Comparison of ENCODE assay signal across 9 cellular contexts in genomic region chr6:159061805-159062563, GRCh38. TPM values are rescaled to one million over a fixed set of nuclear protein-coding genes. Genes with fewer than 3 reads are reported as not detected.
DNase-seq lines count a peak whose midpoint lies in the region; ATAC-seq and TF ChIP-seq lines count a peak whose summit lies in the region.
"Had no signal": no experiment of that assay in that cellular context is flagged by ENCODE, and none has a peak within 500 bp of the region (broad histone marks: within the 10 kb centered on the region; RNA-seq: fewer than 3 reads in every experiment).

No MANE protein-coding gene starts in this region.

- ATAC-seq in GM18861 (IDR thresholded peaks at IDR 0.05; ENCODE audit: unreplicated experiment) (peak; percentile 50), HG02981 (IDR thresholded peaks at IDR 0.05; ENCODE audit: unreplicated experiment) (peak; percentile 52), GM23338 (no peak), HG02884 (IDR thresholded peaks at IDR 0.05; ENCODE audit: unreplicated experiment) (no peak)
- ATAC-seq: K562 had no signal

- DNase-seq in T-helper 2 cell treated with Interferon-gamma antibody and Interleukin-4, amounts not matched to agents 5 μg/mL and 100 μg/mL, for 36 hours (ENCODE audit: low spot score) = no peak
- DNase-seq in GM23338 (ENCODE audit: low spot score) (no peak), Caco-2 (no peak), HFFc6 (no peak)

- H3K9me3 ChIP-seq in neutrophil = no peaks in the 10 kb centered on the region
- no peaks in the 10 kb centered on the region for H3K9me3 ChIP-seq in Caco-2

- peak overlapping the region; percentile 95 for H3K27ac Mint-ChIP-seq in T-helper 2 cell treated with Interferon-gamma antibody and Interleukin-4, amounts not matched to agents 5 μg/mL and 100 μg/mL, for 36 hours
- no peak overlapping the region for H3K27ac Mint-ChIP-seq in GM23338
- H3K27ac Mint-ChIP-seq in Caco-2 (ENCODE audit: unreplicated experiment) = no peak overlapping the region
- no peak overlapping the region for H3K27ac Mint-ChIP-seq in HFFc6

- H3K36me3 Mint-ChIP-seq in T-helper 2 cell treated with Interferon-gamma antibody and Interleukin-4, amounts not matched to agents 5 μg/mL and 100 μg/mL, for 36 hours (ENCODE audit: low read depth) = peaks cover 5% of the 10 kb centered on the region
- no peaks in the 10 kb centered on the region for H3K36me3 Mint-ChIP-seq in GM23338 (ENCODE audit: low read depth)
- H3K36me3 Mint-ChIP-seq in Caco-2 (ENCODE audit: insufficient read depth, unreplicated experiment) = no peaks in the 10 kb centered on the region
- H3K36me3 Mint-ChIP-seq in HFFc6 (ENCODE audit: low read depth) = no peaks in the 10 kb centered on the region

- H3K79me2 ChIP-seq in GM23338 (replicated peaks; ENCODE audit: insufficient read depth) = no peaks in the 10 kb centered on the region

- H3K36me3 ChIP-seq in neutrophil (no peaks in the 10 kb centered on the region), GM23338 (ENCODE audit: insufficient read depth) (no peaks in the 10 kb centered on the region), Caco-2 (ENCODE audit: control insufficient read depth, insufficient read depth, low read length) (no peaks in the 10 kb centered on the region)

- H3K4me2 ChIP-seq in GM23338 = no peak overlapping the region

- TF ChIP-seq CTCF in neutrophil (IDR thresholded peaks at IDR 0.05) (no peak), GM23338 (conservative IDR thresholded peaks at IDR 0.05; ENCODE audit: low read depth in 2 of 2) (no peak), Caco-2 (IDR thresholded peaks at IDR 0.05; ENCODE audit: insufficient read depth in 1 of 2, low read depth in 1 of 2, low read length in 1 of 2, severe bottlenecking in 1 of 2, unreplicated experiment in 1 of 2) (no peak), HFFc6 (IDR thresholded peaks at IDR 0.05) (no peak)

- peaks cover 72% of the 10 kb centered on the region for H3K4me1 Mint-ChIP-seq in T-helper 2 cell treated with Interferon-gamma antibody and Interleukin-4, amounts not matched to agents 5 μg/mL and 100 μg/mL, for 36 hours (ENCODE audit: low read depth)
- H3K4me1 Mint-ChIP-seq in GM23338 = no peaks in the 10 kb centered on the region; the same call in 2 of the 3 replicates
- H3K4me1 Mint-ChIP-seq in Caco-2 (ENCODE audit: low read depth, unreplicated experiment) = no peaks in the 10 kb centered on the region
- no peaks in the 10 kb centered on the region for H3K4me1 Mint-ChIP-seq in HFFc6 (ENCODE audit: low read depth)

- CTCF ChIA-PET in Caco-2 (lab: Charles Lee) = no interaction called here

- H4K20me1 ChIP-seq in GM23338 (replicated peaks; ENCODE audit: insufficient read depth) = no peaks in the 10 kb centered on the region

- H3K9me2 ChIP-seq in GM23338 (ENCODE audit: insufficient read depth) = peaks cover 5% of the 10 kb centered on the region; the same call in 1 of the 2 replicates

- H3K27ac ChIP-seq in neutrophil = peak overlapping the region; percentile 98
- H3K27ac ChIP-seq in GM23338 (ENCODE audit: low read depth) = no peak overlapping the region

- no peaks in the 10 kb centered on the region for H3K27me3 ChIP-seq in neutrophil
- no peaks in the 10 kb centered on the region for H3K27me3 ChIP-seq in GM23338 (ENCODE audit: insufficient read depth)
- peaks cover 2% of the 10 kb centered on the region for H3K27me3 ChIP-seq in Caco-2 (replicated peaks; ENCODE audit: control insufficient read depth, insufficient read depth, low read length)

- BruUV-seq in Caco-2 (replicated peaks; lab: Mats Ljungman, UMichigan) = no TSS peak

- no peaks in the 10 kb centered on the region for H3F3A ChIP-seq in GM23338 (replicated peaks; ENCODE audit: low read depth)

- POLR2A ChIA-PET in Caco-2 (lab: Charles Lee) = no interaction called here

- peak overlapping the region; percentile 77 for H3K4me3 Mint-ChIP-seq in T-helper 2 cell treated with Interferon-gamma antibody and Interleukin-4, amounts not matched to agents 5 μg/mL and 100 μg/mL, for 36 hours
- H3K4me3 Mint-ChIP-seq in GM23338 (no peak overlapping the region), Caco-2 (ENCODE audit: unreplicated experiment) (no peak overlapping the region), HFFc6 (no peak overlapping the region)

- H3K4me3 ChIP-seq in neutrophil (ENCODE audit: low read depth in 1 of 2, low read length in 1 of 2) (peak overlapping the region; percentile 47 to 55), GM23338 (no peak overlapping the region), Caco-2 (ENCODE audit: low read depth, low read length) (no peak overlapping the region)
- H3K4me3 ChIP-seq: K562 had no signal

- H3K4me1 ChIP-seq in neutrophil (ENCODE audit: control insufficient read depth in 1 of 2, insufficient read depth in 1 of 2, low read depth in 1 of 2, low read length in 1 of 2) = peaks cover 75 to 81% of the 10 kb centered on the region in 2 experiments
- H3K4me1 ChIP-seq in GM23338 (ENCODE audit: insufficient read depth) = no peaks in the 10 kb centered on the region
- no peaks in the 10 kb centered on the region for H3K4me1 ChIP-seq in Caco-2

- no peak overlapping the region for H2AFZ ChIP-seq in GM23338

- peaks cover 9% of the 10 kb centered on the region for H3K9me3 Mint-ChIP-seq in T-helper 2 cell treated with Interferon-gamma antibody and Interleukin-4, amounts not matched to agents 5 μg/mL and 100 μg/mL, for 36 hours
- H3K9me3 Mint-ChIP-seq in GM23338 = no peaks in the 10 kb centered on the region
- H3K9me3 Mint-ChIP-seq in Caco-2 (ENCODE audit: unreplicated experiment) = no peaks in the 10 kb centered on the region
- H3K9me3 Mint-ChIP-seq in HFFc6 = no peaks in the 10 kb centered on the region

- intact Hi-C loops in Caco-2 (cut with micrococcal nuclease; ENCODE audit: unreplicated experiment) = no loop called here

- no peaks in the 10 kb centered on the region for H3K27me3 Mint-ChIP-seq in T-helper 2 cell treated with Interferon-gamma antibody and Interleukin-4, amounts not matched to agents 5 μg/mL and 100 μg/mL, for 36 hours (ENCODE audit: low read depth)
- peaks cover 2% of the 10 kb centered on the region for H3K27me3 Mint-ChIP-seq in GM23338 (ENCODE audit: insufficient read depth, low read depth, poor library complexity)
- peaks cover 26% of the 10 kb centered on the region for H3K27me3 Mint-ChIP-seq in Caco-2 (ENCODE audit: insufficient read depth, unreplicated experiment)
- H3K27me3 Mint-ChIP-seq in HFFc6 (ENCODE audit: insufficient read depth) = peaks cover 52% of the 10 kb centered on the region

TF ChIP-seq in GM23338, 12 proteins besides CTCF, POLR2A, EP300 and RAD21:
- TF ChIP-seq CREB1 (CRISPR knock-in tag; IDR thresholded peaks at IDR 0.05; ENCODE audit: low read depth) (no peak), ZNF331 (CRISPR knock-in tag; IDR thresholded peaks at IDR 0.05; ENCODE audit: low read depth) (no peak), STAT1 (IDR thresholded peaks at IDR 0.05; ENCODE audit: unreplicated experiment) (no peak)
TF ChIP-seq in GM23338: peak in this region for 0.

RNA-seq across cellular contexts. Expression of gene TAGAP, which starts 17.2 kb away (rescaled TPM):
- 0.43 TPM in 1 of 2 replicates, not detected in the other for total RNA-seq in GM23338 (2014; rRNA removed; shearing (Covaris generic))
- polyA plus RNA-seq in GM23338 (2016; fragmentation: Nextera tagmentation; extraction: Ambion mirVana) = not detected in 2 replicates
- total RNA-seq in Caco-2 (2022) = not detected in 2 replicates
- total RNA-seq in HFFc6 (2021; fragmentation: NEBNext Ultra II Directional; extraction: Animal tissue kit (Norgen Biotek cat#: 25700)) = not detected
- polyA plus RNA-seq: K562 had no signal

Comparison
In these comparisons a context has a peak if more than half of its experiments do, and no peak if none do; other contexts are left out.
1. ATAC-seq: peak in GM18861 (single experiment) and HG02981 (single experiment); none in GM23338 (single experiment) and HG02884 (single experiment).
2. H3K4me3 ChIP-seq: peak in neutrophil (2 of 2); none in GM23338 (single experiment) and Caco-2 (single experiment).